10 cellular contexts compared by ENCODE assay signal in genomic region chr5:54738118-54738972, GRCh38.
DNase-seq lines count a peak whose midpoint lies in the region; ATAC-seq and TF ChIP-seq lines count a peak whose summit lies in the region.
"Had no signal": no experiment of that assay in that cellular context is flagged by ENCODE, and none has a peak within 500 bp of the region (broad histone marks: within the 10 kb centered on the region; RNA-seq: fewer than 3 reads in every experiment).

No MANE protein-coding gene starts in this region.

- H3K36me3 ChIP-seq in SJSA1 (no peaks in the 10 kb centered on the region), sigmoid colon (no peaks in the 10 kb centered on the region)
- H3K36me3 ChIP-seq: thoracic aorta had no signal

- H3K27ac ChIP-seq in SJSA1 (peak overlapping the region; percentile 25; the same call in 1 of the 2 replicates), sigmoid colon (no peak overlapping the region)
- H3K27ac ChIP-seq: thoracic aorta had no signal

- H3K4me1 ChIP-seq in SJSA1 (replicated peaks): peaks cover 28% of the 10 kb centered on the region
- peaks cover 0 to 9% (median 4%) of the 10 kb centered on the region in 4 donors for H3K4me1 ChIP-seq in sigmoid colon

- no peak for TF ChIP-seq POLR2A in sigmoid colon (IDR thresholded peaks at IDR 0.05)

- WGBS in sigmoid colon, 2 donors: 65 to 71% methylated on average over 6 of the region's 6 CpGs

- peak; percentile 75 for DNase-seq in ELR (ENCODE audit: low read depth)
- peak; percentile 51 to 68 for DNase-seq in SJSA1 (ENCODE audit: low read depth in 1 of 2, low spot score in 2 of 2)
- peak; percentile 26 for DNase-seq in globus pallidus (ENCODE audit: low spot score)
- DNase-seq in sigmoid colon: peak; percentile 82
- no peak for DNase-seq in activated CD8-positive, alpha-beta T cell treated with anti-CD3 and anti-CD28 coated beads for 36 hours
- no peak for DNase-seq in activated CD4-positive, alpha-beta T cell treated with anti-CD3 and anti-CD28 coated beads, Interleukin-2, amount 10 ng/mL, durations not matched to agents 24 days and 14 days
- DNase-seq in NCI-H2227 (lab: John Stamatoyannopoulos, UW; ENCODE audit: unreplicated experiment): no peak
- DNase-seq: amniotic stem cell had no signal

- ATAC-seq in HG03432 (IDR thresholded peaks at IDR 0.05; ENCODE audit: unreplicated experiment): no peak
- ATAC-seq in activated CD8-positive, alpha-beta T cell treated with anti-CD3 and anti-CD28 coated beads for 36 hours: no peak

- H3K9me3 ChIP-seq in SJSA1 (replicated peaks) (no peaks in the 10 kb centered on the region), sigmoid colon (no peaks in the 10 kb centered on the region)
- H3K9me3 ChIP-seq: thoracic aorta had no signal

- CTCF ChIA-PET in activated CD8-positive, alpha-beta T cell treated with anti-CD3 and anti-CD28 coated beads for 36 hours (lab: Charles Lee): interaction anchor here (1.0 kb wide), 1 partner anchor 221 kb away, joined by 3 read pairs; the partner anchor contains the start of gene SNX18

- H3K27me3 Mint-ChIP-seq in activated CD8-positive, alpha-beta T cell treated with anti-CD3 and anti-CD28 coated beads for 36 hours: peaks cover 3% of the 10 kb centered on the region
- peaks cover 9% of the 10 kb centered on the region for H3K27me3 Mint-ChIP-seq in activated CD4-positive, alpha-beta T cell treated with anti-CD3 and anti-CD28 coated beads, Interleukin-2, amount 10 ng/mL, durations not matched to agents 24 days and 14 days

- H3K36me3 Mint-ChIP-seq in activated CD8-positive, alpha-beta T cell treated with anti-CD3 and anti-CD28 coated beads for 36 hours (ENCODE audit: low read depth): no peaks in the 10 kb centered on the region
- H3K36me3 Mint-ChIP-seq in activated CD4-positive, alpha-beta T cell treated with anti-CD3 and anti-CD28 coated beads, Interleukin-2, amount 10 ng/mL, durations not matched to agents 24 days and 14 days (ENCODE audit: low read depth): no peaks in the 10 kb centered on the region

- no peaks in the 10 kb centered on the region for H3K9me3 Mint-ChIP-seq in activated CD8-positive, alpha-beta T cell treated with anti-CD3 and anti-CD28 coated beads for 36 hours
- peaks cover 13% of the 10 kb centered on the region for H3K9me3 Mint-ChIP-seq in activated CD4-positive, alpha-beta T cell treated with anti-CD3 and anti-CD28 coated beads, Interleukin-2, amount 10 ng/mL, durations not matched to agents 24 days and 14 days

- POLR2A ChIA-PET in activated CD8-positive, alpha-beta T cell treated with anti-CD3 and anti-CD28 coated beads for 36 hours (lab: Charles Lee): no interaction called here

- TF ChIP-seq CTCF in sigmoid colon (IDR thresholded peaks at IDR 0.05): no peak
- no peak for TF ChIP-seq CTCF in activated CD8-positive, alpha-beta T cell treated with anti-CD3 and anti-CD28 coated beads for 36 hours (IDR thresholded peaks at IDR 0.05)

- intact Hi-C loops in sigmoid colon (cut with DNase I): no loop called here
- intact Hi-C loops in activated CD8-positive, alpha-beta T cell treated with anti-CD3 and anti-CD28 coated beads for 36 hours (cut with micrococcal nuclease): no loop called here
- intact Hi-C loops in activated CD4-positive, alpha-beta T cell treated with anti-CD3 and anti-CD28 coated beads, Interleukin-2, amount 10 ng/mL, durations not matched to agents 24 days and 14 days (cut with micrococcal nuclease): no loop called here

- H3K4me1 Mint-ChIP-seq in activated CD8-positive, alpha-beta T cell treated with anti-CD3 and anti-CD28 coated beads for 36 hours (ENCODE audit: low read depth): peaks cover 4% of the 10 kb centered on the region
- peaks cover 32% of the 10 kb centered on the region for H3K4me1 Mint-ChIP-seq in activated CD4-positive, alpha-beta T cell treated with anti-CD3 and anti-CD28 coated beads, Interleukin-2, amount 10 ng/mL, durations not matched to agents 24 days and 14 days

- TF ChIP-seq EP300 in sigmoid colon (IDR thresholded peaks at IDR 0.05): no peak

- no peak overlapping the region for H3K4me3 ChIP-seq in SJSA1
- H3K4me3 ChIP-seq in sigmoid colon: no peak overlapping the region
- H3K4me3 ChIP-seq: thoracic aorta had no signal

- H3K4me3 Mint-ChIP-seq in activated CD8-positive, alpha-beta T cell treated with anti-CD3 and anti-CD28 coated beads for 36 hours: no peak overlapping the region
- H3K4me3 Mint-ChIP-seq in activated CD4-positive, alpha-beta T cell treated with anti-CD3 and anti-CD28 coated beads, Interleukin-2, amount 10 ng/mL, durations not matched to agents 24 days and 14 days: no peak overlapping the region

- no peaks in the 10 kb centered on the region for H3K27me3 ChIP-seq in SJSA1 (replicated peaks)
- no peaks in the 10 kb centered on the region for H3K27me3 ChIP-seq in sigmoid colon

- H3K27ac Mint-ChIP-seq in activated CD8-positive, alpha-beta T cell treated with anti-CD3 and anti-CD28 coated beads for 36 hours: no peak overlapping the region
- no peak overlapping the region for H3K27ac Mint-ChIP-seq in activated CD4-positive, alpha-beta T cell treated with anti-CD3 and anti-CD28 coated beads, Interleukin-2, amount 10 ng/mL, durations not matched to agents 24 days and 14 days

Comparison
In these comparisons a context has a peak if more than half of its experiments do, and no peak if none do; other contexts are left out.
1. DNase-seq: peak in ELR (single experiment), SJSA1 (2 of 2), globus pallidus (single experiment) and sigmoid colon (single experiment); none in activated CD8-positive, alpha-beta T cell treated with anti-CD3 and anti-CD28 coated beads for 36 hours (single experiment), activated CD4-positive, alpha-beta T cell treated with anti-CD3 and anti-CD28 coated beads, Interleukin-2, amount 10 ng/mL, durations not matched to agents 24 days and 14 days (single experiment) and NCI-H2227 (single experiment).